Comparison of ENCODE assay signal across 8 cellular contexts in the genomic region with DNA sequence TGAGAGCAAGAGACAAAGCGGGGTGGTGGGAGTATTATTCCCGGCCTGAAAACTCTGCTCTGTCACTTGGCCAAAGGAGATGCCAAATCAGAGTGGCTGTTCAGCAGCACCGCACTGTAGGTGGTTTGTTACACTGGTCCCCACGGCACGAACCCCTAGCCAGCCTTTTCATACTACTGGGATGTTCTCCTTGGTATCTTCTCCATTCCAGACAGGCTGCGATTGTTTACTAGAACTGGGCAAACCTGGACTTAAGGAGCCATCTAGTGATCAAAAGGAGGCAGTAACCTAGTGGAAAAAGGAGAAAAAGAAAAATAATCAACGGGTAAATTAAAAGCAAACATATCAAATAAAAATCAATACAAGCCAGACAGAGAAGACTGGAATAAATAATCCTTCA. TPM values are rescaled to one million over a fixed set of nuclear protein-coding genes. Genes with fewer than 3 reads are reported as not detected.
DNase-seq lines count a peak whose midpoint lies in the region; ATAC-seq, FAIRE-seq and TF ChIP-seq lines count a peak whose summit lies in the region.

No MANE protein-coding gene starts in this region.

- POLR2A ChIA-PET in activated CD4-positive, alpha-beta memory T cell treated with anti-CD3 and anti-CD28 coated beads, Interleukin-2, amount 10 ng/mL, durations not matched to agents 7 days and 5 days (lab: Charles Lee), result no interaction called here

- TF ChIP-seq CTCF in epithelial cell of esophagus (IDR thresholded peaks at IDR 0.05; ENCODE audit: insufficient read depth, low read depth, low read length, missing control alignments), result peak; percentile 66

- no peak overlapping the region for H3K27ac ChIP-seq in small intestine (ENCODE audit: low read depth in 1 of 2, low read length in 1 of 2)

- H3K9me3 ChIP-seq in small intestine (ENCODE audit: control insufficient read depth, low read depth), result no peaks in the 10 kb centered on the region

- DNase-seq in D341Med (ENCODE audit: low spot score) (peak; percentile 52), NCI-H2171 (lab: John Stamatoyannopoulos, UW) (peak; percentile 15), epithelial cell of esophagus (ENCODE audit: low read depth) (peak; percentile 51), smooth muscle cell of the brain vasculature (ENCODE audit: low read depth, low spot score) (peak; percentile 10), small intestine (no peak), epidermal melanocyte (ENCODE audit: insufficient read length, low spot score) (no peak)
- no peak for DNase-seq in activated CD4-positive, alpha-beta memory T cell treated with anti-CD3 and anti-CD28 coated beads, Interleukin-2, amount 10 ng/mL, durations not matched to agents 7 days and 5 days

- H3K9me3 Mint-ChIP-seq in activated CD4-positive, alpha-beta memory T cell treated with anti-CD3 and anti-CD28 coated beads, Interleukin-2, amount 10 ng/mL, durations not matched to agents 7 days and 5 days, result no peaks in the 10 kb centered on the region

- H3K36me3 ChIP-seq in small intestine (ENCODE audit: control insufficient read depth in 2 of 2, insufficient read depth in 2 of 2, low read length in 2 of 2), result no peaks in the 10 kb centered on the region

- CTCF ChIA-PET in activated CD4-positive, alpha-beta memory T cell treated with anti-CD3 and anti-CD28 coated beads, Interleukin-2, amount 10 ng/mL, durations not matched to agents 7 days and 5 days (lab: Charles Lee), result no interaction called here

- H3K4me3 Mint-ChIP-seq in activated CD4-positive, alpha-beta memory T cell treated with anti-CD3 and anti-CD28 coated beads, Interleukin-2, amount 10 ng/mL, durations not matched to agents 7 days and 5 days, result no peak overlapping the region

- H3K4me1 ChIP-seq in small intestine (ENCODE audit: control insufficient read depth in 2 of 2, insufficient read depth in 1 of 2, low read depth in 1 of 2, low read length in 1 of 2), result no peaks in the 10 kb centered on the region

- FAIRE-seq in small intestine (lab: Jason Lieb, UNC), result no peak

- ATAC-seq in GM21390 (IDR thresholded peaks at IDR 0.05; ENCODE audit: unreplicated experiment), result peak; percentile 87

- no peaks in the 10 kb centered on the region for H3K27me3 ChIP-seq in small intestine (ENCODE audit: control insufficient read depth in 2 of 2, insufficient read depth in 2 of 2, low read length in 2 of 2)

- H3K4me1 Mint-ChIP-seq in activated CD4-positive, alpha-beta memory T cell treated with anti-CD3 and anti-CD28 coated beads, Interleukin-2, amount 10 ng/mL, durations not matched to agents 7 days and 5 days, result no peaks in the 10 kb centered on the region

- no peak overlapping the region for H3K27ac Mint-ChIP-seq in activated CD4-positive, alpha-beta memory T cell treated with anti-CD3 and anti-CD28 coated beads, Interleukin-2, amount 10 ng/mL, durations not matched to agents 7 days and 5 days

- peaks cover under 1% of the 10 kb centered on the region for H3K27me3 Mint-ChIP-seq in activated CD4-positive, alpha-beta memory T cell treated with anti-CD3 and anti-CD28 coated beads, Interleukin-2, amount 10 ng/mL, durations not matched to agents 7 days and 5 days

- 52 to 65% (median 53%) methylated on average over 7 of the region's 7 CpGs for WGBS in small intestine, 3 donors

- no peaks in the 10 kb centered on the region for H3K36me3 Mint-ChIP-seq in activated CD4-positive, alpha-beta memory T cell treated with anti-CD3 and anti-CD28 coated beads, Interleukin-2, amount 10 ng/mL, durations not matched to agents 7 days and 5 days (ENCODE audit: low read depth)

- H3K4me3 ChIP-seq in epithelial cell of esophagus (ENCODE audit: low read length) (no peak overlapping the region), small intestine (ENCODE audit: low read depth in 1 of 2, low read length in 2 of 2) (no peak overlapping the region)

RNA-seq across cellular contexts. Expression of a gene that starts 58.9 kb away (rescaled TPM):
- 1 to 10 TPM; 5.1 to 6.0 TPM for total RNA-seq in activated CD4-positive, alpha-beta memory T cell treated with anti-CD3 and anti-CD28 coated beads, Interleukin-2, amount 10 ng/mL, durations not matched to agents 7 days and 5 days
- polyA plus RNA-seq in small intestine, result 1 to 10 TPM; 1.1 to 4.3 (median 1.1) TPM

Comparison
In these comparisons a context has a peak if more than half of its experiments do, and no peak if none do; other contexts are left out.
1. DNase-seq: peak in D341Med (single experiment), NCI-H2171 (single experiment), epithelial cell of esophagus (single experiment) and smooth muscle cell of the brain vasculature (single experiment); none in activated CD4-positive, alpha-beta memory T cell treated with anti-CD3 and anti-CD28 coated beads, Interleukin-2, amount 10 ng/mL, durations not matched to agents 7 days and 5 days (single experiment), small intestine (single experiment) and epidermal melanocyte (single experiment).